Comparison of ENCODE assay signal across 9 cellular contexts in genomic region chr6:87139236-87139635, GRCh38. TPM values are rescaled to one million over a fixed set of nuclear protein-coding genes. Genes with fewer than 3 reads are reported as not detected.
DNase-seq lines count a peak whose midpoint lies in the region; ATAC-seq and TF ChIP-seq lines count a peak whose summit lies in the region.
"Had no signal": no experiment of that assay in that cellular context is flagged by ENCODE, and none has a peak within 500 bp of the region (broad histone marks: within the 10 kb centered on the region; RNA-seq: fewer than 3 reads in every experiment).

No MANE protein-coding gene starts in this region.

- H3K36me3 Mint-ChIP-seq in CD14-positive monocyte (no peaks in the 10 kb centered on the region), MCF 10A (ENCODE audit: insufficient read depth, unreplicated experiment) (no peaks in the 10 kb centered on the region)

- peaks cover 0 to 6% (median 2%) of the 10 kb centered on the region in 7 donors for H3K9me3 Mint-ChIP-seq in CD14-positive monocyte
- H3K9me3 Mint-ChIP-seq in MCF 10A (ENCODE audit: unreplicated experiment): no peaks in the 10 kb centered on the region

- BruUV-seq in OCI-LY7 (replicated peaks; lab: Mats Ljungman, UMichigan): no TSS peak
- no TSS peak for BruUV-seq in MCF 10A (replicated peaks; lab: Mats Ljungman, UMichigan)

- peaks cover 5% of the 10 kb centered on the region for H3K27me3 ChIP-seq in upper lobe of right lung

- no peak overlapping the region for H3K27ac ChIP-seq in OCI-LY7 (ENCODE audit: low read depth, low read length, poor library complexity, severe bottlenecking)
- H3K27ac ChIP-seq in upper lobe of right lung: no peak overlapping the region

- ATAC-seq in HG03378 (IDR thresholded peaks at IDR 0.05; ENCODE audit: unreplicated experiment) (peak; percentile 76), upper lobe of right lung (peak; percentile 92)

- no peaks in the 10 kb centered on the region for H3K4me1 ChIP-seq in OCI-LY7 (ENCODE audit: insufficient read depth, low read length, poor library complexity, severe bottlenecking)
- H3K4me1 ChIP-seq in upper lobe of right lung: no peaks in the 10 kb centered on the region

- H3K4me3 Mint-ChIP-seq in CD14-positive monocyte: no peak overlapping the region
- H3K4me3 Mint-ChIP-seq in MCF 10A (ENCODE audit: unreplicated experiment): no peak overlapping the region

- CTCF ChIA-PET in OCI-LY7 (lab: Charles Lee; ENCODE audit: unreplicated experiment) (interaction anchor here (0.8 kb wide), 1 partner anchor 258 kb away, joined by 3 read pairs; no protein-coding TSS in a partner anchor), MCF 10A (lab: Yijun Ruan, JAX) (interaction anchor here (0.6 to 3.9 kb wide), 28 partner anchors 9 to 561 kb away, joined by 3 to 34 read pairs (median 3); no protein-coding TSS in a partner anchor)

- H3K4me3 ChIP-seq in GM12864 (ENCODE audit: low read depth, low read length): no peak overlapping the region
- H3K4me3 ChIP-seq in OCI-LY7 (ENCODE audit: low read depth, low read length, poor library complexity, severe bottlenecking): no peak overlapping the region
- H3K4me3 ChIP-seq in upper lobe of right lung: no peak overlapping the region

- peaks cover 4 to 14% (median 4%) of the 10 kb centered on the region in 3 donors for H3K27me3 Mint-ChIP-seq in CD14-positive monocyte (ENCODE audit: low read depth in 3 of 3)
- peaks cover 55% of the 10 kb centered on the region for H3K27me3 Mint-ChIP-seq in MCF 10A (ENCODE audit: insufficient read depth, unreplicated experiment)

- no peaks in the 10 kb centered on the region for H3K79me2 ChIP-seq in OCI-LY7 (ENCODE audit: insufficient read depth, low read depth, low read length)

- H3K9me3 ChIP-seq in OCI-LY7 (ENCODE audit: low read length): no peaks in the 10 kb centered on the region
- no peaks in the 10 kb centered on the region for H3K9me3 ChIP-seq in upper lobe of right lung

- H2AFZ ChIP-seq in OCI-LY7 (ENCODE audit: low read length): no peak overlapping the region

- peak; percentile 76 for TF ChIP-seq CTCF in CD14-positive monocyte (IDR thresholded peaks at IDR 0.05)
- peak; percentile 76 for TF ChIP-seq CTCF in GM12864 (IDR thresholded peaks at IDR 0.05; ENCODE audit: low read depth, low read length, missing control alignments)
- peak; percentile 90 for TF ChIP-seq CTCF in OCI-LY7 (conservative IDR thresholded peaks at IDR 0.05; ENCODE audit: low read length)
- peak; percentile 72 for TF ChIP-seq CTCF in MCF 10A (IDR thresholded peaks at IDR 0.05; ENCODE audit: unreplicated experiment)
- peak; percentile 84 for TF ChIP-seq CTCF in upper lobe of right lung (IDR thresholded peaks at IDR 0.05)

- no peaks in the 10 kb centered on the region for H3K9me2 ChIP-seq in OCI-LY7 (ENCODE audit: insufficient read depth, low read length)

- H3K4me1 Mint-ChIP-seq in CD14-positive monocyte (peaks cover 6% of the 10 kb centered on the region), MCF 10A (ENCODE audit: insufficient read depth, unreplicated experiment) (peaks cover 6% of the 10 kb centered on the region)

- no peak overlapping the region for H3K4me2 ChIP-seq in OCI-LY7 (ENCODE audit: low read length)

- H3K36me3 ChIP-seq in OCI-LY7 (ENCODE audit: insufficient read depth, low read length) (no peaks in the 10 kb centered on the region), upper lobe of right lung (no peaks in the 10 kb centered on the region)

- no peak overlapping the region for H3K27ac Mint-ChIP-seq in CD14-positive monocyte
- no peak overlapping the region for H3K27ac Mint-ChIP-seq in MCF 10A (ENCODE audit: low read depth, unreplicated experiment)

- POLR2A ChIA-PET in OCI-LY7 (lab: Charles Lee) (interaction anchor here (0.6 kb wide), 1 partner anchor 211 kb away, joined by 3 read pairs; no protein-coding TSS in a partner anchor), MCF 10A (lab: Yijun Ruan, JAX) (interaction anchor here (0.7 kb wide), 1 partner anchor 254 kb away, joined by 3 read pairs; no protein-coding TSS in a partner anchor)

- no peaks in the 10 kb centered on the region for H4K20me1 ChIP-seq in OCI-LY7 (ENCODE audit: insufficient read depth, low read length)

- intact Hi-C loops in CD14-positive monocyte (cut with micrococcal nuclease) (loop anchor here in 1 of 2 donors (10.0 kb wide), 1 partner anchor 96 kb away; no protein-coding TSS in a partner anchor), OCI-LY7 (cut with micrococcal nuclease; ENCODE audit: unreplicated experiment) (loop anchor here (1.0 to 10.0 kb wide), 3 partner anchors 98 to 252 kb away; no protein-coding TSS in a partner anchor), MCF 10A (cut with micrococcal nuclease) (loop anchor here (1.0 to 10.0 kb wide), 4 partner anchors 72 to 336 kb away; partner anchors contain the start of gene SLC35A1), upper lobe of right lung (cut with DNase I) (loop anchor here (10.0 kb wide), 1 partner anchor 116 kb away; no protein-coding TSS in a partner anchor)

- DNase-seq in CD14-positive monocyte (ENCODE audit: low spot score): no peak
- DNase-seq in GM12864 (ENCODE audit: low read depth): no peak
- DNase-seq in OCI-LY7 (ENCODE audit: low spot score): peak; percentile 67
- peak; percentile 65 for DNase-seq in MCF 10A (ENCODE audit: unreplicated experiment)
- DNase-seq in kidney tubule cell (ENCODE audit: low spot score): peak; percentile 55
- no peak for DNase-seq in upper lobe of right lung
- no peak for DNase-seq in GM19240 (ENCODE audit: insufficient read length, low spot score)

RNA-seq across cellular contexts. Expression of gene ZNF292, which starts 16.1 kb away (rescaled TPM):
- 1 to 10 TPM; 4.8 to 7.6 TPM for polyA plus RNA-seq in CD14-positive monocyte
- 17.5 and 18.7 TPM in 2 replicates for total RNA-seq in OCI-LY7 (2014; rRNA removed; shearing (Covaris generic))
- total RNA-seq in OCI-LY7 (2022) (44.9 and 53.7 TPM in 2 replicates), MCF 10A (2022) (17.1 and 24.4 TPM in 2 replicates), upper lobe of right lung (34.0 TPM)

RNA-seq across cellular contexts. Expression of gene CGA, which starts 44.3 kb away (rescaled TPM):
- not detected for polyA plus RNA-seq in CD14-positive monocyte
- not detected in 2 replicates for total RNA-seq in OCI-LY7 (2014; rRNA removed; shearing (Covaris generic))
- total RNA-seq in OCI-LY7 (2022): not detected in 2 replicates
- not detected in 2 replicates for total RNA-seq in MCF 10A (2022)
- total RNA-seq in upper lobe of right lung: not detected
- total RNA-seq: T-helper 2 cell treated with Interferon-gamma antibody and Interleukin-4, amounts not matched to agents 100 ng/mL and 5 ng/mL, for 36 hours had no signal

Comparison
In these comparisons a context has a peak if more than half of its experiments do, and no peak if none do; other contexts are left out.
1. DNase-seq: peak in OCI-LY7 (single experiment), MCF 10A (single experiment) and kidney tubule cell (single experiment); none in CD14-positive monocyte (single experiment), GM12864 (single experiment), upper lobe of right lung (single experiment) and GM19240 (single experiment).
2. Peak in every context shown above with its lines, with median percentiles within 50 percentile points of each other: CTCF ChIP-seq.